In genomic region chr11:130638624-130639023, GRCh38 we compare ENCODE assay signal across 30 cellular contexts.
"Had no signal": no experiment of that assay in that cellular context is flagged by ENCODE, and none has a peak within 500 bp of the region (broad histone marks: within the 10 kb centered on the region; RNA-seq: fewer than 3 reads in every experiment).

No MANE protein-coding gene starts in this region.

- H2AFZ ChIP-seq: PC-9 had no signal

- H3K27me3 Mint-ChIP-seq: activated CD4-positive, alpha-beta T cell treated with anti-CD3 and anti-CD28 coated beads, Interleukin-2, amount 10 ng/mL, durations not matched to agents 24 days and 14 days had no signal

- H3K36me3 Mint-ChIP-seq: activated naive CD4-positive, alpha-beta T cell treated with anti-CD3 and anti-CD28 coated beads, Interleukin-2, amount 50 U/mL, for 72 hours had no signal

- H3K4me2 ChIP-seq: PC-9 had no signal

- H3K27ac ChIP-seq: body of pancreas had no signal

- H3K4me3 Mint-ChIP-seq: activated CD4-positive, alpha-beta T cell treated with anti-CD3 and anti-CD28 coated beads, Interleukin-2, amount 10 ng/mL, durations not matched to agents 24 days and 14 days; activated CD8-positive, alpha-beta T cell treated with anti-CD3 and anti-CD28 coated beads for 36 hours; activated T-cell treated with anti-CD3 and anti-CD28 coated beads, Interleukin-2, amount 50 U/mL, for 24 hours had no signal

- H3K9me3 Mint-ChIP-seq: activated CD4-positive, alpha-beta T cell treated with anti-CD3 and anti-CD28 coated beads, Interleukin-2, amount 10 ng/mL, durations not matched to agents 24 days and 14 days; activated CD8-positive, alpha-beta T cell treated with anti-CD3 and anti-CD28 coated beads for 36 hours; activated naive CD4-positive, alpha-beta T cell treated with anti-CD3 and anti-CD28 coated beads, Interleukin-2, amount 50 U/mL, for 72 hours; activated T-cell treated with anti-CD3 and anti-CD28 coated beads, Interleukin-2, amount 50 U/mL, for 24 hours; activated T-helper 2 cell treated with anti-CD3 and anti-CD28 coated beads, Interferon-gamma antibody, Interleukin-2, Interleukin-4, amounts not matched to agents 10 μg/mL and 5 μg/mL and 100 μg/mL, durations not matched to agents 14 hours and 24 hours and 36 hours had no signal

- H3K36me3 ChIP-seq: adrenal gland had no signal

- FAIRE-seq: astrocyte, bronchial epithelial cell had no signal

- ATAC-seq: activated CD8-positive, alpha-beta T cell treated with anti-CD3 and anti-CD28 coated beads for 36 hours; activated naive CD4-positive, alpha-beta T cell treated with anti-CD3 and anti-CD28 coated beads, Interleukin-2, amount 50 U/mL, for 72 hours; body of pancreas had no signal

- H3K4me1 ChIP-seq: adrenal gland, body of pancreas had no signal

- H3K9me3 ChIP-seq: adrenal gland, body of pancreas had no signal

- H3K27me3 ChIP-seq: adrenal gland, body of pancreas had no signal

- H3K4me3 ChIP-seq: adrenal gland, body of pancreas, PC-9 had no signal

- DNase-seq: activated CD4-positive, alpha-beta T cell treated with anti-CD3 and anti-CD28 coated beads, Interleukin-2, amount 10 ng/mL, durations not matched to agents 24 days and 14 days; activated CD4-positive, alpha-beta T cell treated with anti-CD3 and anti-CD28 coated beads, Interleukin-2, amount 50 U/mL, for 4 hours; activated CD8-positive, alpha-beta T cell treated with anti-CD3 and anti-CD28 coated beads for 36 hours; activated gamma-delta T cell; activated naive CD4-positive, alpha-beta T cell treated with Interleukin-2 at 50 U/mL for 16 hours; activated T-cell treated with anti-CD3 and anti-CD28 coated beads, Interleukin-2, amount 50 U/mL, for 24 hours; body of pancreas; caudate nucleus; Kasumi-1; KG1; MM.1S; MV-4-11; NCI-H1092; NCI-H1436 treated with DMSO at 0.1 percent for 48 hours; NCI-H1694 treated with DMSO at 0.1 percent for 48 hours; NCI-H2029; NCI-H510A; NCI-H526; NCI-H774; PC-9; Right ventricle myocardium superior; SW 1271; T-helper 1 cell; T-helper 2 cell; T-helper 9 cell had no signal

- H3K27ac Mint-ChIP-seq: activated CD4-positive, alpha-beta T cell treated with anti-CD3 and anti-CD28 coated beads, Interleukin-2, amount 10 ng/mL, durations not matched to agents 24 days and 14 days; activated CD8-positive, alpha-beta T cell treated with anti-CD3 and anti-CD28 coated beads for 36 hours; activated naive CD4-positive, alpha-beta T cell treated with anti-CD3 and anti-CD28 coated beads, Interleukin-2, amount 50 U/mL, for 72 hours; activated T-cell treated with anti-CD3 and anti-CD28 coated beads, Interleukin-2, amount 50 U/mL, for 24 hours; activated T-helper 2 cell treated with anti-CD3 and anti-CD28 coated beads, Interferon-gamma antibody, Interleukin-2, Interleukin-4, amounts not matched to agents 10 μg/mL and 5 μg/mL and 100 μg/mL, durations not matched to agents 14 hours and 24 hours and 36 hours had no signal
